27 cellular contexts compared by ENCODE assay signal in the genomic region with DNA sequence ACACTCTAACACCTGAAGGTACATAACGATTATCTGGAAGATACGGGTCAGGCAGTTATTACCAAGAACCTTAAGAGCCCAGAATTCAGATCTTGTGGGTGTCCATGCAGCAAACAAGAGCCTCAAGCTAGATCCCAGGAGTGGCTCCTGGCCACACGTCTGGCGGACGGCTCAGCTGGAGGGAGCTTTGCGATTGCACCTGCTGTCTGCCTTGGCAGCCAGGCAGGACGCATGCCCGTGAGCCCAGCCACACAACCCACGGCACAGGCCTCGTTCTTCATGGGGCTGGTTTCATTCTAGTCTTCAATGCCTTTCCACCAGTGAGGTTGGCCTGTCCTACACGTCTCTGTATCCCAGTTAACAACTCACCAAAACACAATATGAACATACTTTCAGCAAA. TPM values are rescaled to one million over a fixed set of nuclear protein-coding genes. Genes with fewer than 3 reads are reported as not detected.
"Had no signal": no experiment of that assay in that cellular context is flagged by ENCODE, and none has a peak within 500 bp of the region (broad histone marks: within the 10 kb centered on the region; RNA-seq: fewer than 3 reads in every experiment).

No MANE protein-coding gene starts in this region.

- H3K27ac ChIP-seq: brain microvascular endothelial cell, coronary artery, dorsolateral prefrontal cortex, gastroesophageal sphincter, lower lobe of right lung, ovary, suprapubic skin, tibial artery, upper lobe of right lung had no signal

- H3K4me3 ChIP-seq: coronary artery, dorsolateral prefrontal cortex, gastroesophageal sphincter, lower lobe of right lung, ovary, suprapubic skin, tibial artery, upper lobe of right lung had no signal

- H3K27me3 Mint-ChIP-seq: activated naive CD8-positive, alpha-beta T cell treated with anti-CD3 and anti-CD28 coated beads for 36 hours; effector memory CD8-positive, alpha-beta T cell; natural killer cell treated with Interleukin-12 subunit alpha and Interleukin-12 subunit beta and Interleukin-15 and Interleukin-18, amount 100 ng/mL, for 72 hours; progenitor cell of endocrine pancreas had no signal

- H3K27ac Mint-ChIP-seq: activated naive CD8-positive, alpha-beta T cell treated with anti-CD3 and anti-CD28 coated beads for 36 hours; natural killer cell treated with Interleukin-12 subunit alpha and Interleukin-12 subunit beta and Interleukin-15 and Interleukin-18, amount 100 ng/mL, for 72 hours; progenitor cell of endocrine pancreas had no signal

- H3K27me3 ChIP-seq: brain microvascular endothelial cell, dorsolateral prefrontal cortex, gastroesophageal sphincter, ovary, suprapubic skin, tibial artery, upper lobe of right lung had no signal

- DNase-seq: activated CD4-positive, alpha-beta T cell treated with anti-CD3 and anti-CD28 coated beads for 4 hours; activated CD4-positive, alpha-beta T cell treated with anti-CD3 and anti-CD28 coated beads, Interleukin-2, amount 50 U/mL, for 4 hours; activated CD4-positive, CD25-positive, alpha-beta regulatory T cell; activated CD8-positive, alpha-beta memory T cell treated with anti-CD3 and anti-CD28 coated beads for 24 hours; activated gamma-delta T cell; activated naive CD8-positive, alpha-beta T cell treated with anti-CD3 and anti-CD28 coated beads for 36 hours; amniotic stem cell; brain microvascular endothelial cell; dorsolateral prefrontal cortex; effector memory CD8-positive, alpha-beta T cell; erythroblast; head of caudate nucleus; kidney glomerular epithelial cell; lower lobe of right lung; mesenchymal stem cell; ovary; retina; stimulated activated naive CD4-positive, alpha-beta T cell; T-helper 1 cell; tibial artery; upper lobe of right lung had no signal

- ATAC-seq: effector memory CD8-positive, alpha-beta T cell; gastroesophageal sphincter; left lobe of liver; lower lobe of right lung; natural killer cell treated with Interleukin-12 subunit alpha and Interleukin-12 subunit beta and Interleukin-15 and Interleukin-18, amount 100 ng/mL, for 72 hours; upper lobe of right lung had no signal

- H3K4me3 Mint-ChIP-seq: activated naive CD8-positive, alpha-beta T cell treated with anti-CD3 and anti-CD28 coated beads for 36 hours; effector memory CD8-positive, alpha-beta T cell; natural killer cell treated with Interleukin-12 subunit alpha and Interleukin-12 subunit beta and Interleukin-15 and Interleukin-18, amount 100 ng/mL, for 72 hours had no signal

- H3K9me3 Mint-ChIP-seq: activated naive CD8-positive, alpha-beta T cell treated with anti-CD3 and anti-CD28 coated beads for 36 hours; effector memory CD8-positive, alpha-beta T cell; natural killer cell treated with Interleukin-12 subunit alpha and Interleukin-12 subunit beta and Interleukin-15 and Interleukin-18, amount 100 ng/mL, for 72 hours had no signal

- H3K9me3 ChIP-seq: gastroesophageal sphincter, lower lobe of right lung, ovary, suprapubic skin, tibial artery, upper lobe of right lung had no signal

RNA-seq across cellular contexts. Expression of a gene that starts 27.6 kb away (rescaled TPM):
- total RNA-seq: activated naive CD8-positive, alpha-beta T cell treated with anti-CD3 and anti-CD28 coated beads for 36 hours; natural killer cell treated with Interleukin-12 subunit alpha and Interleukin-12 subunit beta and Interleukin-15 and Interleukin-18, amount 100 ng/mL, for 72 hours had no signal

RNA-seq across cellular contexts. Expression of a gene that starts 35.1 kb away (rescaled TPM):
- total RNA-seq: natural killer cell treated with Interleukin-12 subunit alpha and Interleukin-12 subunit beta and Interleukin-15 and Interleukin-18, amount 100 ng/mL, for 72 hours had no signal
